Comparison of ENCODE assay signal across 10 cellular contexts in genomic region chr5:67015577-67016290, GRCh38.
A peak's percentile ranks its signal among the peaks of the same experiment; 100 is the strongest.
DNase-seq lines count a peak whose midpoint lies in the region; ATAC-seq and TF ChIP-seq lines count a peak whose summit lies in the region.
"Had no signal": no experiment of that assay in that cellular context is flagged by ENCODE, and none has a peak within 500 bp of the region (broad histone marks: within the 10 kb centered on the region; RNA-seq: fewer than 3 reads in every experiment).

No MANE protein-coding gene starts in this region.

- intact Hi-C loops in prostate gland (cut with DNase I) = no loop called here

- TF ChIP-seq POLR2A in prostate gland (IDR thresholded peaks at IDR 0.05) = no peak

- CTCF ChIA-PET in activated naive CD4-positive, alpha-beta T cell treated with anti-CD3 and anti-CD28 coated beads, Interleukin-2, amount 10 ng/mL, durations not matched to agents 7 days and 5 days (lab: Charles Lee) = interaction anchor here (0.8 to 1.1 kb wide), 2 partner anchors 11 to 174 kb away, joined by 3 read pairs; no protein-coding TSS in a partner anchor

- 0 out of 2 replicates have a peak overlapping the region, but pooled peaks have one; percentile 24 for H3K9ac ChIP-seq in GM23248

- no peaks in the 10 kb centered on the region for H3K9me3 Mint-ChIP-seq in activated naive CD4-positive, alpha-beta T cell treated with anti-CD3 and anti-CD28 coated beads, Interleukin-2, amount 10 ng/mL, durations not matched to agents 7 days and 5 days
- H3K9me3 Mint-ChIP-seq: naive B cell had no signal

- in situ Hi-C loops in GM23248 (cut with MboI) = no loop called here

- H3F3A ChIP-seq in GM23248 (ENCODE audit: insufficient read depth) = peaks cover 26% of the 10 kb centered on the region

- H3K4me1 ChIP-seq in GM23248 (ENCODE audit: insufficient read depth) = peaks cover 38% of the 10 kb centered on the region
- H3K4me1 ChIP-seq in prostate gland (replicated peaks) = peaks cover 3% of the 10 kb centered on the region

- H3K27me3 ChIP-seq in GM23248 (replicated peaks; ENCODE audit: insufficient read depth) (no peaks in the 10 kb centered on the region), prostate gland (replicated peaks; ENCODE audit: insufficient read depth) (no peaks in the 10 kb centered on the region)

- peaks cover 24% of the 10 kb centered on the region for H3K4me1 Mint-ChIP-seq in activated naive CD4-positive, alpha-beta T cell treated with anti-CD3 and anti-CD28 coated beads, Interleukin-2, amount 10 ng/mL, durations not matched to agents 7 days and 5 days

- no peak overlapping the region for H3K4me3 Mint-ChIP-seq in activated naive CD4-positive, alpha-beta T cell treated with anti-CD3 and anti-CD28 coated beads, Interleukin-2, amount 10 ng/mL, durations not matched to agents 7 days and 5 days
- H3K4me3 Mint-ChIP-seq: naive B cell had no signal

- H3K36me3 Mint-ChIP-seq in activated naive CD4-positive, alpha-beta T cell treated with anti-CD3 and anti-CD28 coated beads, Interleukin-2, amount 10 ng/mL, durations not matched to agents 7 days and 5 days = peaks cover 7% of the 10 kb centered on the region
- H3K36me3 Mint-ChIP-seq: naive B cell had no signal

- 43% methylated on average over 7 of the region's 7 CpGs for WGBS in GM23248 (ENCODE audit: low coverage in 1 of 2, low lambda C conversion rate in 2 of 2, missing lambda C conversion rate in 2 of 2), 2 experiments
- 4% methylated on average over 7 of the region's 7 CpGs for WGBS in prostate gland

- no peaks in the 10 kb centered on the region for H4K20me1 ChIP-seq in GM23248 (ENCODE audit: insufficient read depth)

- no peak overlapping the region for H3K27ac ChIP-seq in GM23248
- H3K27ac ChIP-seq in prostate gland = peak overlapping the region; percentile 60 to 69

- TF ChIP-seq CTCF in fibroblast of mammary gland (conservative IDR thresholded peaks at IDR 0.05; ENCODE audit: control insufficient read depth, insufficient read depth, low read depth, low read length) = no peak
- TF ChIP-seq CTCF in prostate gland (IDR thresholded peaks at IDR 0.05) = no peak

- peak overlapping the region; percentile 73 for H3K4me2 ChIP-seq in GM23248 (ENCODE audit: unreplicated experiment)

- no peak for ATAC-seq in GM18861 (IDR thresholded peaks at IDR 0.05; ENCODE audit: unreplicated experiment)
- ATAC-seq: GM12878 had no signal

- H3K4me3 ChIP-seq in GM23248 (peak overlapping the region; percentile 53), fibroblast of mammary gland (ENCODE audit: control insufficient read depth, low read depth, low read length) (peak overlapping the region; percentile 36), prostate gland (peak overlapping the region; percentile 0 to 20)
- H3K4me3 ChIP-seq: GM12878 had no signal

- no peak overlapping the region for H3K27ac Mint-ChIP-seq in activated naive CD4-positive, alpha-beta T cell treated with anti-CD3 and anti-CD28 coated beads, Interleukin-2, amount 10 ng/mL, durations not matched to agents 7 days and 5 days

- no peaks in the 10 kb centered on the region for H3K9me2 ChIP-seq in GM23248 (ENCODE audit: insufficient read depth)

- H3K79me2 ChIP-seq in GM23248 (ENCODE audit: insufficient read depth) = peaks cover 42% of the 10 kb centered on the region

- no peaks in the 10 kb centered on the region for H3K36me3 ChIP-seq in GM23248 (ENCODE audit: low read depth)
- H3K36me3 ChIP-seq in prostate gland = no peaks in the 10 kb centered on the region

- H2AFZ ChIP-seq in GM23248 = peak overlapping the region; percentile 68

- DNase-seq in GM23248 (no peak), OCI-M1 (lab: John Stamatoyannopoulos, UW) (peak; percentile 75), fibroblast of mammary gland (ENCODE audit: low read depth) (peak; percentile 80), prostate gland (ENCODE audit: low spot score) (no peak), NCI-H524 treated with DMSO at 0.1 percent for 48 hours (lab: John Stamatoyannopoulos, UW) (no peak)
- DNase-seq in effector CD4-positive, alpha-beta T cell = no peak
- no peak for DNase-seq in activated naive CD4-positive, alpha-beta T cell treated with anti-CD3 and anti-CD28 coated beads, Interleukin-2, amount 10 ng/mL, durations not matched to agents 7 days and 5 days
- DNase-seq: naive B cell had no signal

- H3K27me3 Mint-ChIP-seq in activated naive CD4-positive, alpha-beta T cell treated with anti-CD3 and anti-CD28 coated beads, Interleukin-2, amount 10 ng/mL, durations not matched to agents 7 days and 5 days = no peaks in the 10 kb centered on the region

- H3K9me3 ChIP-seq in GM23248 (ENCODE audit: low read depth) (no peaks in the 10 kb centered on the region), prostate gland (no peaks in the 10 kb centered on the region)

Comparison
In these comparisons a context has a peak if more than half of its experiments do, and no peak if none do; other contexts are left out.
1. DNase-seq: peak in OCI-M1 (single experiment) and fibroblast of mammary gland (single experiment); none in GM23248 (single experiment), prostate gland (single experiment), effector CD4-positive, alpha-beta T cell (single experiment), NCI-H524 treated with DMSO at 0.1 percent for 48 hours (single experiment) and activated naive CD4-positive, alpha-beta T cell treated with anti-CD3 and anti-CD28 coated beads, Interleukin-2, amount 10 ng/mL, durations not matched to agents 7 days and 5 days (single experiment).
2. Peak in every context shown above with its lines, with median percentiles within 50 percentile points of each other: H3K4me3 ChIP-seq.